8 cellular contexts compared by ENCODE assay signal in genomic region chr1:9687120-9687875, GRCh38. TPM values are rescaled to one million over a fixed set of nuclear protein-coding genes. Genes with fewer than 3 reads are reported as not detected.
DNase-seq lines count a peak whose midpoint lies in the region; ATAC-seq and TF ChIP-seq lines count a peak whose summit lies in the region.

No MANE protein-coding gene starts in this region.

- ATAC-seq in GM21360 (IDR thresholded peaks at IDR 0.05; ENCODE audit: unreplicated experiment), result peak; percentile 37
- ATAC-seq in HG03045 (IDR thresholded peaks at IDR 0.05; ENCODE audit: unreplicated experiment), result no peak

- peak overlapping the region; percentile 46 for H3K27ac ChIP-seq in C4-2B

- no peak for TF ChIP-seq CTCF in C4-2B (conservative IDR thresholded peaks at IDR 0.05)

- peak; percentile 65 for DNase-seq in NCI-H128 (lab: John Stamatoyannopoulos, UW; ENCODE audit: unreplicated experiment)
- DNase-seq in activated CD4-positive, alpha-beta T cell treated with anti-CD3 and anti-CD28 coated beads for 4 hours, result peak; percentile 67 to 78
- peak; percentile 51 for DNase-seq in dermis blood vessel endothelial cell
- peak; percentile 36 to 74 for DNase-seq in lung microvascular endothelial cell (ENCODE audit: low read depth in 2 of 2)
- DNase-seq in stimulated activated CD8-positive, alpha-beta memory T cell treated with anti-CD3 and anti-CD28 coated beads, Interleukin-2, amount 100 ng/mL, for 1 hour (ENCODE audit: low read depth in 2 of 2), result peak; percentile 53 to 58

RNA-seq across cellular contexts. Expression of gene PIK3CD, which starts 35.8 kb away (rescaled TPM):
- total RNA-seq in dermis blood vessel endothelial cell (4.1 and 4.5 TPM in 2 replicates), lung microvascular endothelial cell (2.4 and 2.8 TPM in 2 replicates)
